In genomic region chr6:8085053-8085511, GRCh38 we compare ENCODE assay signal across 9 cellular contexts. TPM values are rescaled to one million over a fixed set of nuclear protein-coding genes. Genes with fewer than 3 reads are reported as not detected.
DNase-seq lines count a peak whose midpoint lies in the region; ATAC-seq and TF ChIP-seq lines count a peak whose summit lies in the region.
"Had no signal": no experiment of that assay in that cellular context is flagged by ENCODE, and none has a peak within 500 bp of the region (broad histone marks: within the 10 kb centered on the region; RNA-seq: fewer than 3 reads in every experiment).

No MANE protein-coding gene starts in this region.

- intact Hi-C loops in Calu3 (cut with micrococcal nuclease; ENCODE audit: unreplicated experiment): loop anchor here (2.0 kb wide), 1 partner anchor 20 kb away; the partner anchor contains the start of gene BLOC1S5

- no peak for ATAC-seq in HG03432 (IDR thresholded peaks at IDR 0.05; ENCODE audit: unreplicated experiment)
- ATAC-seq in GM21723 (IDR thresholded peaks at IDR 0.05; ENCODE audit: unreplicated experiment): no peak

- CTCF ChIA-PET in Calu3 (lab: Charles Lee): interaction anchor here (1.6 kb wide), 1 partner anchor 17 kb away, joined by 11 read pairs; the partner anchor contains the start of gene EEF1E1

- H3K27ac Mint-ChIP-seq in Calu3 (ENCODE audit: unreplicated experiment) (peak overlapping the region; percentile 27), chondrocyte (ENCODE audit: unreplicated experiment) (peak overlapping the region; percentile 91)

- peaks cover 39% of the 10 kb centered on the region for H3K4me1 Mint-ChIP-seq in Calu3 (ENCODE audit: low read depth, unreplicated experiment)
- peaks cover 57% of the 10 kb centered on the region for H3K4me1 Mint-ChIP-seq in chondrocyte (ENCODE audit: low read depth)

- H3K27me3 Mint-ChIP-seq in Calu3 (ENCODE audit: unreplicated experiment) (no peaks in the 10 kb centered on the region), chondrocyte (ENCODE audit: low read depth) (no peaks in the 10 kb centered on the region)

- TF ChIP-seq CTCF in Calu3 (IDR thresholded peaks at IDR 0.05; ENCODE audit: unreplicated experiment) (no peak), chondrocyte (IDR thresholded peaks at IDR 0.05) (no peak)

- no peaks in the 10 kb centered on the region for H3K9me3 Mint-ChIP-seq in Calu3 (ENCODE audit: low read depth, unreplicated experiment)
- peaks cover 2% of the 10 kb centered on the region for H3K9me3 Mint-ChIP-seq in chondrocyte (ENCODE audit: low read depth)

- H3K4me3 Mint-ChIP-seq in Calu3 (ENCODE audit: low read depth, unreplicated experiment): no peak overlapping the region
- no peak overlapping the region for H3K4me3 Mint-ChIP-seq in chondrocyte (ENCODE audit: unreplicated experiment)

- peak; percentile 71 for DNase-seq in Calu3
- peak; percentile 61 for DNase-seq in NCI-H460 (ENCODE audit: extremely low read depth, low read depth)
- no peak for DNase-seq in chondrocyte (ENCODE audit: low spot score)
- peak; percentile 82 for DNase-seq in non-pigmented ciliary epithelial cell (ENCODE audit: low read depth)
- no peak for DNase-seq in inferior parietal cortex (ENCODE audit: extremely low spot score)
- no peak for DNase-seq in NCI-H82 (lab: John Stamatoyannopoulos, UW)
- DNase-seq: uterus had no signal

- BruUV-seq in Calu3 (replicated peaks; lab: Mats Ljungman, UMichigan): no TSS peak

- peaks cover 25% of the 10 kb centered on the region for H3K36me3 Mint-ChIP-seq in Calu3 (ENCODE audit: insufficient read depth, unreplicated experiment)
- H3K36me3 Mint-ChIP-seq in chondrocyte (ENCODE audit: low read depth): peaks cover 26% of the 10 kb centered on the region

RNA-seq across cellular contexts. Expression of gene EEF1E1, which starts 17.3 kb away (rescaled TPM):
- total RNA-seq in Calu3 (2022): 38.8 and 41.5 TPM in 2 replicates
- 69.7 and 81.0 TPM in 2 replicates for total RNA-seq in NCI-H460 (2014; rRNA removed; shearing (Covaris generic))
- 53.9 and 73.4 TPM in 2 replicates for polyA plus RNA-seq in NCI-H460 (2014; cell fraction: nucleus; rRNA removed)
- total RNA-seq in chondrocyte: 15.7 to 26.8 TPM (median 17.9 TPM) in 3 replicates

RNA-seq across cellular contexts. Expression of gene BLOC1S5, which starts 20.9 kb away (rescaled TPM):
- total RNA-seq in Calu3 (2022) (8.0 and 10.5 TPM in 2 replicates), chondrocyte (9.4 to 10.2 TPM (median 10.0 TPM) in 3 replicates)
- 8.6 and 11.2 TPM in 2 replicates for total RNA-seq in NCI-H460 (2014; rRNA removed; shearing (Covaris generic))
- polyA plus RNA-seq in NCI-H460 (2014; cell fraction: nucleus; rRNA removed): 2.5 and 2.8 TPM in 2 replicates

Comparison
In these comparisons a context has a peak if more than half of its experiments do, and no peak if none do; other contexts are left out.
1. DNase-seq: peak in Calu3 (single experiment), NCI-H460 (single experiment) and non-pigmented ciliary epithelial cell (single experiment); none in chondrocyte (single experiment), inferior parietal cortex (single experiment) and NCI-H82 (single experiment).